In the genomic region with DNA sequence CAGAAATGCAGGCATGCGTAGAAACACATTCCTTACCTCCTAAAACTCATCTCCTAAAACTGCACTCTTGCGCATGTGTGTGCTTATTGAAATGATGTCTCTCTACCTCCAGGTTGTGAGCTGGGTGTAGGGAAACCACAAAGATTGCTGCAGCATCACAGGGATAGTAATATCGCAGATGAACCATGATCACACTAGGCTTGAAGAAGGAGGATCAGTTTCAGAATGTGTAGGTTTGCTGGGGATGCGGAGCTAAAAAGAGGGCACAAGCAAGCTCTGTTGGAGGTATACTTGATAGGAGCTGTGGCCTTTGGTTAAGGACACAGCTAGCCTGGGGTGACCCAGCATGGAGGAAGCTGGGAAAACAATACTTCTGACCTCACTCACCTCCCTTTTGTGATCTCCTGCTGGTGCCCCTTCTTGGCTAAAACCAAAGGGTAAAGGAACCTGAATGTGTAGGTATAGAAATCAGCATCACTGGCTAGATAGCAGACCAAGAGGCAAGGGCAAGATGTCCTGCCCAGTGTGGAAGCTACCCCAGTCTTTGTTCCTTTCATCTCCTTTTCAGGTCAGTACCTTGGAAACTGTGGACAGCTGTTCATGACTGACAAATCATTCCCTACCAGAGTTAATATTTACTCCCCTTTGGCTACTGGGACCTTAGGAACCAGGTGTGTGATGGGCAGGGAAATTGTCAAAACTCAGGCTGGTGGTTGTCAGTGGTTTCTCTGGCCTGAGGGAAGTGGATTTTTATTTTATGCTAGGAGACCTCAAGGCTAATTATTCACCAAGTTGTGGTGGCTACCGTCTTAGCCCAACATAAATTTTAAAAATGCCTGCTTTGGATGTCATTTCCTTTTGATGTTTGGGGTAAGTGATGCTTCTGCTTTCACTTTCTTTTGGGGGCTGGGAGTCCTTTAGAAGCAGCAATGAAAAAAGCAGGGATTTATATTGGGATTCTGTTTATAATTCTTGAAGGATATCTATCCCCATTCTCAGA, we compare ENCODE assay signal across 8 cellular contexts.
DNase-seq lines count a peak whose midpoint lies in the region; ATAC-seq and TF ChIP-seq lines count a peak whose summit lies in the region.

No MANE protein-coding gene starts in this region.

- WGBS in mammary epithelial cell (ENCODE audit: low coverage, missing lambda C conversion rate) = 98% methylated on average over 5 of the region's 5 CpGs

- H3K4me1 ChIP-seq in mammary epithelial cell (ENCODE audit: insufficient read depth, low read length) = no peaks in the 10 kb centered on the region

- no peak overlapping the region for H3K27ac ChIP-seq in mammary epithelial cell (ENCODE audit: insufficient read depth, low read depth, low read length)

- H3K27me3 ChIP-seq in mammary epithelial cell (ENCODE audit: insufficient read depth, low read length) = no peaks in the 10 kb centered on the region

- no peak for TF ChIP-seq CTCF in mammary epithelial cell (conservative IDR thresholded peaks at IDR 0.05 in 1 of 2, IDR thresholded peaks at IDR 0.05 in 1 of 2; ENCODE audit: extremely low read depth in 1 of 2, insufficient read depth in 1 of 2, low read depth in 1 of 2, low read length in 2 of 2)

- no peak overlapping the region for H3K4me3 ChIP-seq in mammary epithelial cell (replicated peaks in 1 of 3; ENCODE audit: insufficient read depth in 1 of 3, low read depth in 2 of 3, low read length in 3 of 3)

- H3K27me3 Mint-ChIP-seq in stimulated activated naive CD8-positive, alpha-beta T cell treated with anti-CD3 and anti-CD28 coated beads, Interleukin-15, amount 100 ng/mL, for 72 hours = peaks cover 14% of the 10 kb centered on the region

- H3K4me3 Mint-ChIP-seq in stimulated activated naive CD8-positive, alpha-beta T cell treated with anti-CD3 and anti-CD28 coated beads, Interleukin-15, amount 100 ng/mL, for 72 hours = peak overlapping the region; percentile 24 to 36

- peaks cover 61% of the 10 kb centered on the region for H3K4me1 Mint-ChIP-seq in stimulated activated naive CD8-positive, alpha-beta T cell treated with anti-CD3 and anti-CD28 coated beads, Interleukin-15, amount 100 ng/mL, for 72 hours

- H2AFZ ChIP-seq in mammary epithelial cell (ENCODE audit: low read depth, low read length) = no peak overlapping the region

- no peak overlapping the region for H3K4me2 ChIP-seq in mammary epithelial cell (ENCODE audit: insufficient read depth, low read depth, low read length)

- DNase-seq in activated naive CD4-positive, alpha-beta T cell treated with anti-CD3 and anti-CD28 coated beads, Interleukin-2, amount 50 U/mL, for 72 hours (ENCODE audit: low spot score in 2 of 2) = no peak
- DNase-seq in activated naive CD4-positive, alpha-beta T cell (lab: John Stamatoyannopoulos, UW) = no peak
- peak; percentile 37 to 38 for DNase-seq in activated T-cell treated with anti-CD3 and anti-CD28 coated beads, Interleukin-2, amount 50 U/mL, for 48 hours
- peak in 1 of 2 donors; percentile 13 for DNase-seq in stimulated activated naive CD8-positive, alpha-beta T cell treated with anti-CD3 and anti-CD28 coated beads, Interleukin-15, amount 100 ng/mL, for 72 hours
- DNase-seq in NCI-H526 treated with DMSO at 0.1 percent for 48 hours (lab: John Stamatoyannopoulos, UW) (no peak), HT-29 (ENCODE audit: low spot score) (no peak), mammary epithelial cell (no peak)

- peak; percentile 68 to 83 for ATAC-seq in activated naive CD4-positive, alpha-beta T cell treated with anti-CD3 and anti-CD28 coated beads, Interleukin-2, amount 50 U/mL, for 72 hours
- peak; percentile 64 for ATAC-seq in HG03066 (IDR thresholded peaks at IDR 0.05; ENCODE audit: low read depth, unreplicated experiment)
- peak; percentile 74 for ATAC-seq in stimulated activated naive CD8-positive, alpha-beta T cell treated with anti-CD3 and anti-CD28 coated beads, Interleukin-15, amount 100 ng/mL, for 72 hours

- in situ Hi-C loops in mammary epithelial cell (cut with MboI; ENCODE audit: low sequenced_read_pairs in 2 of 2) = no loop called here

- no peak overlapping the region for H3K27ac Mint-ChIP-seq in activated naive CD4-positive, alpha-beta T cell treated with anti-CD3 and anti-CD28 coated beads, Interleukin-2, amount 50 U/mL, for 72 hours
- H3K27ac Mint-ChIP-seq in stimulated activated naive CD8-positive, alpha-beta T cell treated with anti-CD3 and anti-CD28 coated beads, Interleukin-15, amount 100 ng/mL, for 72 hours = peak overlapping the region in 1 of 2 donors; percentile 14

- peaks cover 10 to 13% of the 10 kb centered on the region in 2 donors for H3K36me3 Mint-ChIP-seq in activated naive CD4-positive, alpha-beta T cell treated with anti-CD3 and anti-CD28 coated beads, Interleukin-2, amount 50 U/mL, for 72 hours

- peaks cover 3% of the 10 kb centered on the region for H3K79me2 ChIP-seq in mammary epithelial cell (ENCODE audit: insufficient read depth, low read length)

- H3K9ac ChIP-seq in mammary epithelial cell (ENCODE audit: insufficient read depth, low read length) = no peak overlapping the region

- CTCF ChIA-PET in mammary epithelial cell (lab: Charles Lee; ENCODE audit: low non-redundant PET) = no interaction called here

- no peaks in the 10 kb centered on the region for H4K20me1 ChIP-seq in mammary epithelial cell (ENCODE audit: insufficient read depth, low read length)

- peaks cover 4% of the 10 kb centered on the region for H3K36me3 ChIP-seq in mammary epithelial cell (ENCODE audit: insufficient read depth, low read length)

- peaks cover 6 to 12% of the 10 kb centered on the region in 2 donors for H3K9me3 Mint-ChIP-seq in activated naive CD4-positive, alpha-beta T cell treated with anti-CD3 and anti-CD28 coated beads, Interleukin-2, amount 50 U/mL, for 72 hours
- H3K9me3 Mint-ChIP-seq in stimulated activated naive CD8-positive, alpha-beta T cell treated with anti-CD3 and anti-CD28 coated beads, Interleukin-15, amount 100 ng/mL, for 72 hours = peaks cover 6 to 12% of the 10 kb centered on the region in 2 donors

- BruUV-seq in mammary epithelial cell (replicated peaks; lab: Mats Ljungman, UMichigan) = no TSS peak

- intact Hi-C loops in mammary epithelial cell (cut with micrococcal nuclease) = no loop called here

- dilution Hi-C loops in mammary epithelial cell (cut with HindIII; ENCODE audit: low sequenced_read_pairs) = no loop called here

- H3K9me3 ChIP-seq in mammary epithelial cell (replicated peaks; ENCODE audit: insufficient read depth, low read length) = no peaks in the 10 kb centered on the region

Comparison
In these comparisons a context has a peak if more than half of its experiments do, and no peak if none do; other contexts are left out.
1. DNase-seq: peak in activated T-cell treated with anti-CD3 and anti-CD28 coated beads, Interleukin-2, amount 50 U/mL, for 48 hours (2 of 2); none in activated naive CD4-positive, alpha-beta T cell treated with anti-CD3 and anti-CD28 coated beads, Interleukin-2, amount 50 U/mL, for 72 hours (0 of 2), activated naive CD4-positive, alpha-beta T cell (0 of 4), NCI-H526 treated with DMSO at 0.1 percent for 48 hours (single experiment), HT-29 (single experiment) and mammary epithelial cell (single experiment).
2. Peak in every context shown above with its lines, with median percentiles within 50 percentile points of each other: ATAC-seq.